10 cellular contexts compared by ENCODE assay signal in genomic region chr5:126358525-126358924, GRCh38.
DNase-seq lines count a peak whose midpoint lies in the region; ATAC-seq, FAIRE-seq and TF ChIP-seq lines count a peak whose summit lies in the region.
"Had no signal": no experiment of that assay in that cellular context is flagged by ENCODE, and none has a peak within 500 bp of the region (broad histone marks: within the 10 kb centered on the region; RNA-seq: fewer than 3 reads in every experiment).

No MANE protein-coding gene starts in this region.

- WGBS in HepG2 (ENCODE audit: low lambda C conversion rate) = 53% methylated on average over 4 of the region's 4 CpGs
- WGBS in right lobe of liver (ENCODE audit: insufficient coverage, low coverage, low lambda C conversion rate, missing lambda C conversion rate) = 49% methylated on average over 4 of the region's 4 CpGs
- WGBS in sigmoid colon, 2 donors = 58 to 80% methylated on average over 4 of the region's 4 CpGs

- H3K9ac ChIP-seq in HepG2 (ENCODE audit: insufficient read depth, low read depth, low read length) = no peak overlapping the region

- TF ChIP-seq EP300 in HepG2 (IDR thresholded peaks at IDR 0.05; ENCODE audit: low read depth in 2 of 2, low read length in 2 of 2) = no peak
- TF ChIP-seq EP300 in HepG2 (CRISPR knock-in tag; IDR thresholded peaks at IDR 0.05; ENCODE audit: borderline replicate concordance) = no peak
- no peak for TF ChIP-seq EP300 in sigmoid colon (IDR thresholded peaks at IDR 0.05)

- no peak for TF ChIP-seq CTCF in HepG2 (CRISPR knock-in tag; IDR thresholded peaks at IDR 0.05)
- no peak for TF ChIP-seq CTCF in right lobe of liver (IDR thresholded peaks at IDR 0.05)
- TF ChIP-seq CTCF in sigmoid colon (IDR thresholded peaks at IDR 0.05) = no peak

- POLR2A ChIA-PET in HepG2 (lab: Yijun Ruan, JAX) = interaction anchor here (1.0 kb wide), 1 partner anchor 12 kb away, joined by 3 read pairs; no protein-coding TSS in a partner anchor

- CTCF ChIA-PET in HepG2 (lab: Yijun Ruan, JAX; ENCODE audit: low intra/inter-chr PET ratio, low total read pairs) = no interaction called here

- DNase-seq in HepG2 (ENCODE audit: low spot score) (no peak), right lobe of liver (no peak), RCC 7860 (ENCODE audit: low spot score) (peak; percentile 79), foreskin melanocyte (no peak), sigmoid colon (no peak), RKO (ENCODE audit: low spot score) (no peak), NCI-H187 treated with DMSO at 0.1 percent for 48 hours (lab: John Stamatoyannopoulos, UW) (no peak)
- DNase-seq: activated naive CD4-positive, alpha-beta T cell treated with anti-CD3 and anti-CD28 coated beads, Interleukin-2, amount 50 U/mL, for 16 hours had no signal

- intact Hi-C loops in HepG2 (cut with micrococcal nuclease; ENCODE audit: unreplicated experiment) = no loop called here
- intact Hi-C loops in right lobe of liver (cut with DNase I) = no loop called here
- intact Hi-C loops in sigmoid colon (cut with DNase I) = no loop called here

- H3K79me2 ChIP-seq in HepG2 (ENCODE audit: insufficient read depth, low read length) = no peaks in the 10 kb centered on the region

- peak; percentile 22; the same call in 1 of the 3 replicates for ATAC-seq in HepG2
- ATAC-seq in right lobe of liver = no peak
- ATAC-seq in HG02981 (IDR thresholded peaks at IDR 0.05; ENCODE audit: unreplicated experiment) = peak; percentile 89

- H3K27me3 ChIP-seq in HepG2 (ENCODE audit: control insufficient read depth in 1 of 2, insufficient read depth in 2 of 2, low read length in 2 of 2) (no peaks in the 10 kb centered on the region), right lobe of liver (no peaks in the 10 kb centered on the region), sigmoid colon (no peaks in the 10 kb centered on the region)
- H3K27me3 ChIP-seq: thyroid gland had no signal

- peaks cover 45% of the 10 kb centered on the region for H3K4me1 ChIP-seq in HepG2 (ENCODE audit: insufficient read depth, low read length)
- peaks cover 0 to 39% (median 10%) of the 10 kb centered on the region in 4 donors for H3K4me1 ChIP-seq in right lobe of liver
- H3K4me1 ChIP-seq in sigmoid colon = peaks cover 0 to 10% (median 7%) of the 10 kb centered on the region in 4 donors

- H3K4me3 ChIP-seq in HepG2 (replicated peaks in 1 of 3; ENCODE audit: insufficient read depth in 1 of 3, low read depth in 2 of 3, low read length in 3 of 3) (no peak overlapping the region), right lobe of liver (no peak overlapping the region), sigmoid colon (no peak overlapping the region)
- H3K4me3 ChIP-seq: thyroid gland had no signal

- TF ChIP-seq POLR2A in HepG2 (IDR thresholded peaks at IDR 0.05; ENCODE audit: insufficient read depth in 1 of 2, low read depth in 2 of 2, low read length in 2 of 2) = no peak
- TF ChIP-seq POLR2A in right lobe of liver (IDR thresholded peaks at IDR 0.05) = no peak
- no peak for TF ChIP-seq POLR2A in sigmoid colon (IDR thresholded peaks at IDR 0.05)

- BruUV-seq in HepG2 (replicated peaks; lab: Mats Ljungman, UMichigan) = no TSS peak

- no peak overlapping the region for H2AFZ ChIP-seq in HepG2 (ENCODE audit: low read length)

- TF ChIP-seq RAD21 in HepG2 (CRISPR knock-in tag; IDR thresholded peaks at IDR 0.05) = no peak

- in situ Hi-C loops in HepG2 (cut with HindIII; ENCODE audit: extremely low pct_ligation_motif_present, low pct_unique_long_range_greater_than_20kb) = no loop called here

- H3K36me3 ChIP-seq in HepG2 (replicated peaks in 1 of 2; ENCODE audit: control insufficient read depth in 1 of 2, insufficient read depth in 2 of 2, low read length in 2 of 2) = no peaks in the 10 kb centered on the region
- no peaks in the 10 kb centered on the region for H3K36me3 ChIP-seq in right lobe of liver
- H3K36me3 ChIP-seq in sigmoid colon = no peaks in the 10 kb centered on the region
- H3K36me3 ChIP-seq: thyroid gland had no signal

- no peak overlapping the region for H3K27ac ChIP-seq in HepG2 (ENCODE audit: extremely low read length, insufficient read depth, low read length)
- H3K27ac ChIP-seq in right lobe of liver = peak overlapping the region in 1 of 3 donors; percentile 66
- no peak overlapping the region for H3K27ac ChIP-seq in sigmoid colon

- no peaks in the 10 kb centered on the region for H4K20me1 ChIP-seq in HepG2 (ENCODE audit: insufficient read depth, low read length)

- no peak overlapping the region for H3K4me2 ChIP-seq in HepG2 (ENCODE audit: low read depth, low read length)

- no peak for FAIRE-seq in HepG2 (lab: Jason Lieb, UNC)
- peak; percentile 78 for FAIRE-seq in RCC 7860 (lab: Jason Lieb, UNC)

- H3K9me3 ChIP-seq in HepG2 (ENCODE audit: low read length) = no peaks in the 10 kb centered on the region
- H3K9me3 ChIP-seq in right lobe of liver = no peaks in the 10 kb centered on the region
- H3K9me3 ChIP-seq in sigmoid colon = no peaks in the 10 kb centered on the region
- H3K9me3 ChIP-seq: thyroid gland had no signal

TF ChIP-seq in HepG2, 621 proteins besides CTCF, POLR2A, EP300 and RAD21:
- TF ChIP-seq PLSCR1 (CRISPR knock-in tag; IDR thresholded peaks at IDR 0.05; ENCODE audit: borderline replicate concordance) = no peak
- no peak for TF ChIP-seq ZNF589 (CRISPR knock-in tag; conservative IDR thresholded peaks at IDR 0.05)
- no peak for TF ChIP-seq LCORL (IDR thresholded peaks at IDR 0.05)
- no peak for TF ChIP-seq LCORL (CRISPR knock-in tag; IDR thresholded peaks at IDR 0.05)
- no peak for TF ChIP-seq HBP1 (CRISPR knock-in tag; IDR thresholded peaks at IDR 0.05; ENCODE audit: low read depth)

Comparison
In these comparisons a context has a peak if more than half of its experiments do, and no peak if none do; other contexts are left out.
1. ATAC-seq: peak in HepG2 (single experiment) and HG02981 (single experiment); none in right lobe of liver (0 of 4).